In the genomic region with DNA sequence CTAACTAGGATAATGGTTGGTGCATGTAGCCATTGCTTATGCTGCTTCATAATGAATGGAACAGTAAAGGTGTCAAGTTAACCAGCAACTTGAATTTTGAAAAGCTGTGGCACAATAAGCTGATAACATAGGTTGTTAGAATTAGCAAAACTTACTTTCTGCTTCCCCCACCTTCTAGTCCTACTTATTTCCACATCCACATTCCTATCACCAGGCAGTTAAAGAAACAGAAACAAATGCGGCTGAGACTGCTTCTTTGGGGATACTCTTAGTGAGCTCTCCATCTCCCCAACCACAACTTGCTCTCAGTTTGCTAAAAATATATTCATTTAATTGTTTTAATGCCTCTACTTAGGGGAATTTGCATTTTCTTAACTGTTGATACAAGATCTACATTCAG, we compare ENCODE assay signal across 16 cellular contexts.
"Had no signal": no experiment of that assay in that cellular context is flagged by ENCODE, and none has a peak within 500 bp of the region (broad histone marks: within the 10 kb centered on the region; RNA-seq: fewer than 3 reads in every experiment).

No MANE protein-coding gene starts in this region.

- H3K27ac ChIP-seq: neutrophil, parathyroid adenoma had no signal

- ATAC-seq: activated CD4-positive, alpha-beta T cell treated with anti-CD3 and anti-CD28 coated beads for 36 hours; activated CD8-positive, alpha-beta memory T cell treated with anti-CD3 and anti-CD28 coated beads, Interleukin-2, amount 10 ng/mL, durations not matched to agents 7 days and 5 days; activated T-helper 17 cell treated with anti-CD3 and anti-CD28 coated beads, Interleukin-2, amount 50 U/mL, for 72 hours; natural killer cell treated with Interleukin-12 subunit alpha and Interleukin-12 subunit beta and Interleukin-15 and Interleukin-18, amount 100 ng/mL, for 72 hours; stimulated activated naive CD8-positive, alpha-beta T cell treated with anti-CD3 and anti-CD28 coated beads, Interleukin-15, Interleukin-2, amounts not matched to agents 100 U/mL and 50 U/mL, for 24 hours; T-cell; WTC11 had no signal

- DNase-seq: activated CD4-positive, alpha-beta memory T cell treated with anti-CD3 and anti-CD28 coated beads for 36 hours; activated CD4-positive, alpha-beta T cell treated with anti-CD3 and anti-CD28 coated beads for 36 hours; activated CD8-positive, alpha-beta memory T cell treated with anti-CD3 and anti-CD28 coated beads, Interleukin-2, amount 10 ng/mL, durations not matched to agents 7 days and 5 days; activated naive CD4-positive, alpha-beta T cell; activated naive CD8-positive, alpha-beta T cell treated with anti-CD3 and anti-CD28 coated beads, Interleukin-2, amount 10 ng/mL, durations not matched to agents 7 days and 5 days; aorta; effector CD4-positive, alpha-beta T cell; stimulated activated CD4-positive, alpha-beta T cell treated with anti-CD3 and anti-CD28 coated beads, Interleukin-2, amount 100 ng/mL, for 24 hours; stimulated activated naive CD8-positive, alpha-beta T cell treated with anti-CD3 and anti-CD28 coated beads, Interleukin-15, Interleukin-2, amounts not matched to agents 100 U/mL and 50 U/mL, for 24 hours; T-cell had no signal

- H3K9ac ChIP-seq: parathyroid adenoma had no signal

- H3K9me3 ChIP-seq: neutrophil, tibial nerve had no signal

- H3K79me2 ChIP-seq: parathyroid adenoma had no signal

- H3K4me1 ChIP-seq: parathyroid adenoma had no signal

- H3K36me3 ChIP-seq: neutrophil, tibial nerve had no signal

- H2AFZ ChIP-seq: parathyroid adenoma had no signal

- H3K27me3 ChIP-seq: neutrophil, tibial nerve had no signal

- H3K4me3 ChIP-seq: tibial nerve had no signal
